Comparison of ENCODE assay signal across 8 cellular contexts in the genomic region with DNA sequence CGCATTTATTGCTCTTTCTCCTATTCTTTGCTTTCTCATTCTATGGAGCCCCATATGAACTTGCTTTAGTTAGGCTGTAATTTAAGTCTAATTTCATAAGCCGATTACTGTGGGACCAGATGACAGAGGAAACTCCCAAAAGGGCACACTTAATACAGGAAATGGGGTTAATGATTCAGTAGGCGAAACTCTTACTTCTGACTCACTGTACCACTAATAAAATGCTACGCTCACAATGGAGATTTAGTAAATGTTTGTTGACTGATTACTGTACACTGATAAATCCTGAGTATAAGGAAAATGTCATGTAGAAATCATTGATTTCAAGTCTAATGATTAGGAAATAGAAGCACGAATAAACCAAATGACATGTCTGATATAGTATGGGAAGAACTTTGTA.
DNase-seq lines count a peak whose midpoint lies in the region; ATAC-seq and TF ChIP-seq lines count a peak whose summit lies in the region.

No MANE protein-coding gene starts in this region.

- TF ChIP-seq POLR2A in body of pancreas (IDR thresholded peaks at IDR 0.05): no peak

- TF ChIP-seq CTCF in epithelial cell of proximal tubule (conservative IDR thresholded peaks at IDR 0.05; ENCODE audit: low read depth, low read length) (no peak), GM20000 (IDR thresholded peaks at IDR 0.05; ENCODE audit: extremely low read depth, missing control alignments) (no peak), body of pancreas (IDR thresholded peaks at IDR 0.05) (no peak)

- DNase-seq in AG20443 (ENCODE audit: low spot score) (peak; percentile 26), epithelial cell of proximal tubule (ENCODE audit: low read depth) (peak; percentile 85), NCI-H1048 (lab: John Stamatoyannopoulos, UW) (no peak), NCI-H1105 treated with DMSO at 0.1 percent for 48 hours (lab: John Stamatoyannopoulos, UW) (no peak), GM20000 (ENCODE audit: low spot score) (no peak), body of pancreas (no peak)

- H3K4me3 ChIP-seq in epithelial cell of proximal tubule (ENCODE audit: low read depth, low read length) (no peak overlapping the region), body of pancreas (no peak overlapping the region)

- no peaks in the 10 kb centered on the region for H3K27me3 ChIP-seq in body of pancreas

- ATAC-seq in GM19467 (IDR thresholded peaks at IDR 0.05; ENCODE audit: unreplicated experiment): peak; percentile 99
- peak; percentile 87 for ATAC-seq in HG03442 (IDR thresholded peaks at IDR 0.05; ENCODE audit: unreplicated experiment)
- no peak for ATAC-seq in body of pancreas

- intact Hi-C loops in body of pancreas (cut with DNase I): no loop called here

- WGBS in body of pancreas, 2 donors: 58 to 60% methylated on average over 5 of the region's 5 CpGs

- no peak overlapping the region for H3K27ac ChIP-seq in body of pancreas

- no peaks in the 10 kb centered on the region for H3K9me3 ChIP-seq in body of pancreas

- H3K36me3 ChIP-seq in body of pancreas (replicated peaks in 1 of 2; ENCODE audit: insufficient read depth in 1 of 2, low read depth in 2 of 2): no peaks in the 10 kb centered on the region

- H3K4me1 ChIP-seq in body of pancreas: no peaks in the 10 kb centered on the region

Comparison
In these comparisons a context has a peak if more than half of its experiments do, and no peak if none do; other contexts are left out.
1. DNase-seq: peak in AG20443 (single experiment) and epithelial cell of proximal tubule (single experiment); none in NCI-H1048 (single experiment), NCI-H1105 treated with DMSO at 0.1 percent for 48 hours (single experiment), GM20000 (single experiment) and body of pancreas (0 of 4).